ENCODE assay signal across 17 cellular contexts in genomic region chr11:119299416-119299815, GRCh38. TPM values are rescaled to one million over a fixed set of nuclear protein-coding genes. Genes with fewer than 3 reads are reported as not detected.
A peak's percentile ranks its signal among the peaks of the same experiment; 100 is the strongest.
DNase-seq lines count a peak whose midpoint lies in the region; ATAC-seq and TF ChIP-seq lines count a peak whose summit lies in the region.
"Had no signal": no experiment of that assay in that cellular context is flagged by ENCODE, and none has a peak within 500 bp of the region (broad histone marks: within the 10 kb centered on the region; RNA-seq: fewer than 3 reads in every experiment).

No MANE protein-coding gene starts in this region.

- H3K4me3 ChIP-seq in right cardiac atrium (ENCODE audit: low read length), result no peak overlapping the region
- H3K4me3 ChIP-seq in stomach, result no peak overlapping the region
- H3K4me3 ChIP-seq: BLaER1 had no signal

- no peaks in the 10 kb centered on the region for H3K27me3 Mint-ChIP-seq in nephron (ENCODE audit: low read depth)
- H3K27me3 Mint-ChIP-seq: CD8-positive, alpha-beta memory T cell had no signal

- TF ChIP-seq CTCF in nephron (IDR thresholded peaks at IDR 0.05; ENCODE audit: unreplicated experiment in 3 of 3) (no peak), stomach (IDR thresholded peaks at IDR 0.05) (no peak)

- WGBS in right cardiac atrium, result 95% methylated on average over 9 of the region's 9 CpGs
- 96 to 98% (median 97%) methylated on average over 9 of the region's 9 CpGs for WGBS in stomach, 5 donors

- peaks cover 73% of the 10 kb centered on the region for H3K36me3 Mint-ChIP-seq in nephron (ENCODE audit: low read depth)

- peaks cover 43 to 90% (median 77%) of the 10 kb centered on the region in 4 donors for H3K36me3 ChIP-seq in stomach

- no peak for TF ChIP-seq POLR2A in stomach (IDR thresholded peaks at IDR 0.05)

- peaks cover 64% of the 10 kb centered on the region for H3K4me1 Mint-ChIP-seq in nephron
- H3K4me1 Mint-ChIP-seq: CD8-positive, alpha-beta memory T cell; H9 had no signal

- intact Hi-C loops in right cardiac atrium (cut with DNase I), result no loop called here
- intact Hi-C loops in cardiac septum (cut with DNase I), result no loop called here
- intact Hi-C loops in stomach (cut with DNase I; ENCODE audit: low total_unique reads), result no loop called here

- H3K9me3 ChIP-seq in right cardiac atrium (ENCODE audit: control insufficient read depth, low read length) (no peaks in the 10 kb centered on the region), stomach (no peaks in the 10 kb centered on the region)
- H3K9me3 ChIP-seq: BLaER1, Caco-2 had no signal

- ATAC-seq in right cardiac atrium (no peak), HG03097 (IDR thresholded peaks at IDR 0.05; ENCODE audit: low FRiP score, unreplicated experiment) (no peak), HG03521 (IDR thresholded peaks at IDR 0.05; ENCODE audit: unreplicated experiment) (no peak)

- DNase-seq in right cardiac atrium (no peak), cardiac septum (ENCODE audit: low spot score) (no peak), stomach (no peak), KG1 (lab: John Stamatoyannopoulos, UW) (no peak)
- DNase-seq: 8988T; AML-193; Caco-2; CD8-positive, alpha-beta memory T cell; DND-41; GDM1; GOT3; H9 had no signal

- no peaks in the 10 kb centered on the region for H3K9me3 Mint-ChIP-seq in nephron
- H3K9me3 Mint-ChIP-seq: CD8-positive, alpha-beta memory T cell; H9 had no signal

- H3K27me3 ChIP-seq in right cardiac atrium (ENCODE audit: control insufficient read depth, insufficient read depth) (no peaks in the 10 kb centered on the region), stomach (no peaks in the 10 kb centered on the region)
- H3K27me3 ChIP-seq: BLaER1 had no signal

- no peak for TF ChIP-seq EP300 in stomach (IDR thresholded peaks at IDR 0.05)

- no peaks in the 10 kb centered on the region for H3K4me1 ChIP-seq in right cardiac atrium (ENCODE audit: control insufficient read depth, insufficient read depth, low read length)
- peaks cover 0 to 32% (median 18%) of the 10 kb centered on the region in 4 donors for H3K4me1 ChIP-seq in stomach
- H3K4me1 ChIP-seq: BLaER1, Caco-2 had no signal

- peak overlapping the region in 2 of 3 experiments; percentile 76 to 93 for H3K27ac Mint-ChIP-seq in nephron
- H3K27ac Mint-ChIP-seq: H9 had no signal

- no peak overlapping the region for H3K4me3 Mint-ChIP-seq in nephron
- H3K4me3 Mint-ChIP-seq: CD8-positive, alpha-beta memory T cell; H9 had no signal

- peak overlapping the region; percentile 40 for H3K27ac ChIP-seq in right cardiac atrium (ENCODE audit: low read length)
- peak overlapping the region in 3 of 5 donors; percentile 20 to 72 (median 35) for H3K27ac ChIP-seq in stomach
- H3K27ac ChIP-seq: BLaER1, HL-60 had no signal

RNA-seq across cellular contexts. Expression of gene MCAM, which starts 17.5 kb away (rescaled TPM):
- total RNA-seq in right cardiac atrium, result 100 to 1,000 TPM in 2 of 4 donors, 10 to 100 TPM in 2; 95.1 to 127 (median 104) TPM
- 97.2 TPM for polyA plus RNA-seq in right cardiac atrium
- total RNA-seq in cardiac septum, result 110 TPM
- total RNA-seq in stomach, result 100 to 1,000 TPM in 3 of 5 donors, 10 to 100 TPM in 2; 49.6 to 379 (median 111) TPM
- polyA plus RNA-seq in stomach, result 10 to 100 TPM in 2 of 3 donors, 1 to 10 TPM in 1; 7.3 to 54.8 (median 16.0) TPM

RNA-seq across cellular contexts. Expression of gene RNF26, which starts 34.9 kb away (rescaled TPM):
- total RNA-seq in right cardiac atrium, result 10 to 100 TPM; 12.7 to 19.6 (median 15.2) TPM
- polyA plus RNA-seq in right cardiac atrium, result 9.7 TPM
- 10.7 TPM for total RNA-seq in cardiac septum
- total RNA-seq in stomach, result 10 to 100 TPM in 2 of 5 donors, 1 to 10 TPM in 2, not detected in 1; 1.3 to 45.8 (median 11.7) TPM
- 10 to 100 TPM in 2 of 3 donors, 1 to 10 TPM in 1; 7.0 to 14.8 (median 10.3) TPM for polyA plus RNA-seq in stomach

RNA-seq across cellular contexts. Expression of gene C1QTNF5, which starts 41.3 kb away (rescaled TPM):
- total RNA-seq in right cardiac atrium (10 to 100 TPM; 21.4 to 31.0 (median 24.1) TPM), cardiac septum (33.8 TPM), stomach (100 to 1,000 TPM in 1 of 5 donors, 10 to 100 TPM in 4; 11.4 to 169 (median 17.4) TPM)
- polyA plus RNA-seq in right cardiac atrium (27.1 TPM), stomach (10 to 100 TPM; 12.7 to 30.3 (median 20.6) TPM)
- total RNA-seq: CD8-positive, alpha-beta memory T cell had no signal
- polyA plus RNA-seq: CD8-positive, alpha-beta memory T cell had no signal

RNA-seq across cellular contexts. Expression of gene MFRP, which starts 47.1 kb away (rescaled TPM):
- total RNA-seq in right cardiac atrium (under 1 TPM in 1 of 4 donors, not detected in 3; 0.06 TPM), cardiac septum (not detected), stomach (not detected)
- polyA plus RNA-seq in right cardiac atrium (0.02 TPM), stomach (not detected)
- total RNA-seq: Caco-2; CD8-positive, alpha-beta memory T cell; H9 had no signal
- polyA plus RNA-seq: CD8-positive, alpha-beta memory T cell had no signal
